In the genomic region with DNA sequence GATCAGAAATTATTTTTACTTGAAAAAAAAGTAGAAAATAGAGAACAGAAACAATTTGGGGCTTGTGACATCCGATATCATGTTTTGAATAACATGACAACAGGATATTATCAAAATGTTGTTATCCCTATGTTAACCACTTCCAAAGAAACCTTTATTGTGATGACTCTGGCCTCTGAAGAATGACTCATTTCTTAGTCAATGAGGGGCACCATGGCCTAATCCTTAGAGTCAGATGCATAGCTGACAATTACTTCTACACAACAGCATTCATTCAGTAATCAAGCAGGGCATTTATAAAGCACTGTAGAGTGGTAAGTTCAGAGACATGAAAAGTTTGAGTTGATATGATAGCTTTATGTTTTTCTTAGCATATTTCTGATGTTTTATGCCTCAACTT, we compare ENCODE assay signal across 27 cellular contexts.
A peak's percentile ranks its signal among the peaks of the same experiment; 100 is the strongest.
DNase-seq lines count a peak whose midpoint lies in the region; ATAC-seq, FAIRE-seq and TF ChIP-seq lines count a peak whose summit lies in the region.
"Had no signal": no experiment of that assay in that cellular context is flagged by ENCODE, and none has a peak within 500 bp of the region (broad histone marks: within the 10 kb centered on the region; RNA-seq: fewer than 3 reads in every experiment).

No MANE protein-coding gene starts in this region.

- no peaks in the 10 kb centered on the region for H3K27me3 ChIP-seq in SK-N-SH (ENCODE audit: insufficient read depth)
- no peaks in the 10 kb centered on the region for H3K27me3 ChIP-seq in GM23248 (replicated peaks; ENCODE audit: insufficient read depth)
- H3K27me3 ChIP-seq in adipocyte (replicated peaks; ENCODE audit: control insufficient read depth, insufficient read depth, low read length) = no peaks in the 10 kb centered on the region
- no peaks in the 10 kb centered on the region for H3K27me3 ChIP-seq in HepG2 (ENCODE audit: control insufficient read depth in 1 of 2, insufficient read depth in 2 of 2, low read length in 2 of 2)
- H3K27me3 ChIP-seq: tibial nerve had no signal

- H3K9me3 Mint-ChIP-seq in stimulated activated effector memory CD8-positive, alpha-beta T cell treated with anti-CD3 and anti-CD28 coated beads, Interleukin-12 subunit alpha, Interleukin-12 subunit beta, amount 100 ng/mL, for 72 hours = peaks cover 4% of the 10 kb centered on the region
- H3K9me3 Mint-ChIP-seq: activated B cell treated with CpG ODN at 0.5 μM for 24 hours, H9 had no signal

- H3K36me3 ChIP-seq in SK-N-SH (replicated peaks in 1 of 2; ENCODE audit: control insufficient read depth in 1 of 2, insufficient read depth in 2 of 2, low read length in 1 of 2) = no peaks in the 10 kb centered on the region
- no peaks in the 10 kb centered on the region for H3K36me3 ChIP-seq in GM23248 (ENCODE audit: low read depth)
- no peaks in the 10 kb centered on the region for H3K36me3 ChIP-seq in adipocyte (ENCODE audit: control insufficient read depth, insufficient read depth, low read length, severe bottlenecking)
- H3K36me3 ChIP-seq in HepG2 (replicated peaks in 1 of 2; ENCODE audit: control insufficient read depth in 1 of 2, insufficient read depth in 2 of 2, low read length in 2 of 2) = no peaks in the 10 kb centered on the region
- H3K36me3 ChIP-seq: neutrophil, tibial nerve had no signal

- CTCF ChIA-PET in SK-N-SH (lab: Yijun Ruan, JAX) (no interaction called here), HepG2 (lab: Yijun Ruan, JAX; ENCODE audit: low intra/inter-chr PET ratio, low total read pairs) (no interaction called here)

- TF ChIP-seq CTCF in SK-N-SH (IDR thresholded peaks at IDR 0.05) = no peak
- no peak for TF ChIP-seq CTCF in HepG2 (CRISPR knock-in tag; IDR thresholded peaks at IDR 0.05)
- TF ChIP-seq CTCF in GM13977 (IDR thresholded peaks at IDR 0.05; ENCODE audit: extremely low read depth, insufficient read depth, missing control alignments) = no peak

- no peak overlapping the region for H3K4me3 ChIP-seq in SK-N-SH (ENCODE audit: low read depth in 2 of 2, low read length in 1 of 2)
- H3K4me3 ChIP-seq in GM23248 = no peak overlapping the region
- H3K4me3 ChIP-seq in adipocyte (ENCODE audit: low read length) = no peak overlapping the region
- no peak overlapping the region for H3K4me3 ChIP-seq in HepG2 (replicated peaks in 1 of 3; ENCODE audit: insufficient read depth in 1 of 3, low read depth in 2 of 3, low read length in 3 of 3)
- H3K4me3 ChIP-seq: tibial nerve had no signal

- no peak for TF ChIP-seq EP300 in SK-N-SH (IDR thresholded peaks at IDR 0.05; ENCODE audit: borderline replicate concordance in 1 of 2, low read depth in 1 of 2, low read length in 1 of 2)
- TF ChIP-seq EP300 in HepG2 (IDR thresholded peaks at IDR 0.05; ENCODE audit: low read depth in 2 of 2, low read length in 2 of 2) = no peak
- no peak for TF ChIP-seq EP300 in HepG2 (CRISPR knock-in tag; IDR thresholded peaks at IDR 0.05; ENCODE audit: borderline replicate concordance)

- BruUV-seq in HepG2 (replicated peaks; lab: Mats Ljungman, UMichigan) = no TSS peak

- H3K9me3 ChIP-seq in SK-N-SH (no peaks in the 10 kb centered on the region), GM23248 (ENCODE audit: low read depth) (no peaks in the 10 kb centered on the region), adipocyte (ENCODE audit: control insufficient read depth, low read length) (no peaks in the 10 kb centered on the region), HepG2 (ENCODE audit: low read length) (no peaks in the 10 kb centered on the region)
- H3K9me3 ChIP-seq: neutrophil, tibial nerve had no signal

- intact Hi-C loops in HepG2 (cut with micrococcal nuclease; ENCODE audit: unreplicated experiment) = no loop called here

- no peaks in the 10 kb centered on the region for H3K79me2 ChIP-seq in SK-N-SH (ENCODE audit: insufficient read depth)
- no peaks in the 10 kb centered on the region for H3K79me2 ChIP-seq in GM23248 (ENCODE audit: insufficient read depth)
- H3K79me2 ChIP-seq in HepG2 (ENCODE audit: insufficient read depth, low read length) = no peaks in the 10 kb centered on the region

- H3K4me1 Mint-ChIP-seq in stimulated activated effector memory CD8-positive, alpha-beta T cell treated with anti-CD3 and anti-CD28 coated beads, Interleukin-12 subunit alpha, Interleukin-12 subunit beta, amount 100 ng/mL, for 72 hours = peaks cover 15% of the 10 kb centered on the region
- H3K4me1 Mint-ChIP-seq: activated B cell treated with CpG ODN at 0.5 μM for 24 hours had no signal

- H3K27ac ChIP-seq in SK-N-SH (ENCODE audit: low read depth in 2 of 2, low read length in 1 of 2) (no peak overlapping the region), GM23248 (no peak overlapping the region), HepG2 (ENCODE audit: extremely low read length, insufficient read depth, low read length) (no peak overlapping the region)
- H3K27ac ChIP-seq: neutrophil had no signal

- no peaks in the 10 kb centered on the region for H3K9me2 ChIP-seq in SK-N-SH
- no peaks in the 10 kb centered on the region for H3K9me2 ChIP-seq in GM23248 (ENCODE audit: insufficient read depth)

- no peak overlapping the region for H3K27ac Mint-ChIP-seq in stimulated activated effector memory CD8-positive, alpha-beta T cell treated with anti-CD3 and anti-CD28 coated beads, Interleukin-12 subunit alpha, Interleukin-12 subunit beta, amount 100 ng/mL, for 72 hours
- H3K27ac Mint-ChIP-seq: activated B cell treated with CpG ODN at 0.5 μM for 24 hours; dendritic cell treated with granulocyte-macrophage colony-stimulating factor and Interleukin-4, amounts not matched to agents 40 ng/mL and 50 ng/mL, for 4 days; progenitor cell of endocrine pancreas had no signal

- no peak overlapping the region for H3K9ac ChIP-seq in SK-N-SH
- no peak overlapping the region for H3K9ac ChIP-seq in GM23248
- H3K9ac ChIP-seq in adipocyte (ENCODE audit: low read length) = no peak overlapping the region
- no peak overlapping the region for H3K9ac ChIP-seq in HepG2 (ENCODE audit: insufficient read depth, low read depth, low read length)

- in situ Hi-C loops in GM23248 (cut with MboI) (no loop called here), HepG2 (cut with HindIII; ENCODE audit: extremely low pct_ligation_motif_present, low pct_unique_long_range_greater_than_20kb) (no loop called here), GM13977 (cut with MboI; ENCODE audit: low pct_unique_long_range_greater_than_20kb, low sequenced_read_pairs, unreplicated experiment) (no loop called here)

- POLR2A ChIA-PET in SK-N-SH (lab: Yijun Ruan, JAX) (no interaction called here), HepG2 (lab: Yijun Ruan, JAX) (no interaction called here)

- no peaks in the 10 kb centered on the region for H3F3A ChIP-seq in SK-N-SH (replicated peaks; ENCODE audit: insufficient read depth)
- peaks cover 8% of the 10 kb centered on the region for H3F3A ChIP-seq in GM23248 (ENCODE audit: insufficient read depth)

- 57% methylated on average over 1 of the region's 1 CpG for WGBS in SK-N-SH (ENCODE audit: low lambda C conversion rate)
- 85 to 96% methylated on average over 1 of the region's 1 CpG for WGBS in GM23248 (ENCODE audit: low coverage in 1 of 2, low lambda C conversion rate in 2 of 2, missing lambda C conversion rate in 2 of 2), 2 experiments
- 0% methylated on average over 1 of the region's 1 CpG for WGBS in HepG2 (ENCODE audit: low lambda C conversion rate)

- TF ChIP-seq RAD21 in SK-N-SH (IDR thresholded peaks at IDR 0.05; ENCODE audit: low read length) (no peak), HepG2 (CRISPR knock-in tag; IDR thresholded peaks at IDR 0.05) (no peak)

- FAIRE-seq in HepG2 (lab: Jason Lieb, UNC) = no peak
- FAIRE-seq: GM19239 had no signal

- H3K4me3 Mint-ChIP-seq in stimulated activated effector memory CD8-positive, alpha-beta T cell treated with anti-CD3 and anti-CD28 coated beads, Interleukin-12 subunit alpha, Interleukin-12 subunit beta, amount 100 ng/mL, for 72 hours = no peak overlapping the region
- H3K4me3 Mint-ChIP-seq: activated B cell treated with CpG ODN at 0.5 μM for 24 hours; dendritic cell treated with granulocyte-macrophage colony-stimulating factor and Interleukin-4, amounts not matched to agents 40 ng/mL and 50 ng/mL, for 4 days; H9 had no signal

- H3K36me3 Mint-ChIP-seq in stimulated activated effector memory CD8-positive, alpha-beta T cell treated with anti-CD3 and anti-CD28 coated beads, Interleukin-12 subunit alpha, Interleukin-12 subunit beta, amount 100 ng/mL, for 72 hours = no peaks in the 10 kb centered on the region

- no peak overlapping the region for H3K4me2 ChIP-seq in SK-N-SH
- H3K4me2 ChIP-seq in GM23248 (ENCODE audit: unreplicated experiment) = no peak overlapping the region
- no peak overlapping the region for H3K4me2 ChIP-seq in HepG2 (ENCODE audit: low read depth, low read length)

- no peak for DNase-seq in SK-N-SH
- peak; percentile 50 for DNase-seq in GM23248
- peak; percentile 24 for DNase-seq in adipocyte (ENCODE audit: low read depth)
- DNase-seq in stimulated activated effector memory CD8-positive, alpha-beta T cell treated with anti-CD3 and anti-CD28 coated beads, Interleukin-12 subunit alpha, Interleukin-12 subunit beta, amount 100 ng/mL, for 72 hours (ENCODE audit: low spot score in 2 of 2) = no peak
- DNase-seq in HepG2 (ENCODE audit: low spot score) = no peak
- DNase-seq in erythroblast (lab: John Stamatoyannopoulos, UW) = no peak
- DNase-seq in GM13977 (ENCODE audit: low spot score) = no peak
- DNase-seq: ACHN; activated B cell treated with CpG ODN at 0.5 μM for 24 hours; activated CD4-positive, alpha-beta T cell treated with anti-CD3 and anti-CD28 coated beads, Interleukin-2, amount 50 U/mL, for 48 hours; activated naive CD4-positive, alpha-beta T cell treated with Interleukin-2 at 50 U/mL for 16 hours; aorta; Calu3; glutamatergic neuron; H9; NCI-H1105; NCI-H2029; NCI-H748 treated with DMSO at 0.1 percent for 48 hours; stimulated activated CD4-positive, alpha-beta T cell treated with anti-CD3 and anti-CD28 coated beads, Interleukin-15, amount 100 ng/mL, for 24 hours; SW 1271 had no signal

- no peak for TF ChIP-seq POLR2A in HepG2 (IDR thresholded peaks at IDR 0.05; ENCODE audit: insufficient read depth in 1 of 2, low read depth in 2 of 2, low read length in 2 of 2)
- TF ChIP-seq POLR2A in erythroblast (IDR thresholded peaks at IDR 0.05; ENCODE audit: low read length) = no peak

- H3K4me1 ChIP-seq in SK-N-SH (ENCODE audit: control insufficient read depth in 1 of 2, insufficient read depth in 2 of 2, low read depth in 1 of 2, low read length in 1 of 2) = peaks cover 0 to 6% of the 10 kb centered on the region in 2 experiments; a peak in 2 of 4 replicates
- H3K4me1 ChIP-seq in GM23248 (ENCODE audit: insufficient read depth) = peaks cover 18% of the 10 kb centered on the region
- H3K4me1 ChIP-seq in adipocyte (ENCODE audit: control insufficient read depth, insufficient read depth, low read length) = no peaks in the 10 kb centered on the region
- H3K4me1 ChIP-seq in HepG2 (ENCODE audit: insufficient read depth, low read length) = no peaks in the 10 kb centered on the region
- H3K4me1 ChIP-seq: tibial nerve had no signal

- H4K20me1 ChIP-seq in SK-N-SH (ENCODE audit: insufficient read depth) = no peaks in the 10 kb centered on the region
- H4K20me1 ChIP-seq in GM23248 (ENCODE audit: insufficient read depth) = no peaks in the 10 kb centered on the region
- no peaks in the 10 kb centered on the region for H4K20me1 ChIP-seq in HepG2 (ENCODE audit: insufficient read depth, low read length)

- no peak overlapping the region for H2AFZ ChIP-seq in SK-N-SH (ENCODE audit: low read depth)
- H2AFZ ChIP-seq in GM23248 = no peak overlapping the region
- H2AFZ ChIP-seq in HepG2 (ENCODE audit: low read length) = no peak overlapping the region

- ATAC-seq in SK-N-SH treated with all-trans-retinoic acid at 6 μM for 48 hours (peak; percentile 31; the same call in 1 of the 3 replicates), HepG2 (no peak)
- ATAC-seq in stimulated activated effector memory CD8-positive, alpha-beta T cell treated with anti-CD3 and anti-CD28 coated beads, Interleukin-12 subunit alpha, Interleukin-12 subunit beta, amount 100 ng/mL, for 72 hours = peak; percentile 88
- ATAC-seq: Right ventricle myocardium inferior had no signal

Comparison
In these comparisons a context has a peak if more than half of its experiments do, and no peak if none do; other contexts are left out.
1. DNase-seq: peak in GM23248 (single experiment) and adipocyte (single experiment); none in SK-N-SH (single experiment), stimulated activated effector memory CD8-positive, alpha-beta T cell treated with anti-CD3 and anti-CD28 coated beads, Interleukin-12 subunit alpha, Interleukin-12 subunit beta, amount 100 ng/mL, for 72 hours (0 of 2), HepG2 (single experiment), erythroblast (0 of 2) and GM13977 (single experiment).